10 cellular contexts compared by ENCODE assay signal in the genomic region with DNA sequence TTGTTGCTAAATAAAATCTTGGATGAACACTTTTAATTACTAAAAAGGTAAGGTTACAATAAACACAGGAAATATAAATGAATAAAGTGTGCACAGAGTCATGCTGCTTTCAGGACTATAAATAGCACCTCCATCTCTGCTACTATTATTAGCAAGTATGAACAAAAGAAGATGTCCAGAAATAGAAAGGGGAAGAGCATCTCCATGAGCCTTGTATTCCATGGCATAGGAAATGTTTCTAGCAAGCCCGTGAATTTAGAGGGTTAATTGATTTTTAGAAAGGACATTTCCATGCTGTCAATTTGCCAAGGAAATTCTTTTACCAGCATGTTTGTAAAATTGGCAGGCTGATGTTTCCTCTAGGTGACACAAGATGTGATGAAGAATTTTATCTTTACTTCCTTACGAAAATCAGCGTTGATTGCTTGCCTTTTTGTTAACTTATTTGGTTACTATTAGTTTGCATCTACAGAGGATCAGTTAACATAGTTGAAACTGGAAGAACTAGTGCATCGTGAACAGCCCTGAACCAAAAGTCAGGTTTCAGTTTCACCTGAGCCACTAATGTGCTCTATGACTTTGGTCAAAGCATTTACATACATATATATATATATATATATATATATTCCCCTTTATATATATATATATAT. TPM values are rescaled to one million over a fixed set of nuclear protein-coding genes. Genes with fewer than 3 reads are reported as not detected.
DNase-seq lines count a peak whose midpoint lies in the region; ATAC-seq, FAIRE-seq and TF ChIP-seq lines count a peak whose summit lies in the region.
"Had no signal": no experiment of that assay in that cellular context is flagged by ENCODE, and none has a peak within 500 bp of the region (broad histone marks: within the 10 kb centered on the region; RNA-seq: fewer than 3 reads in every experiment).

No MANE protein-coding gene starts in this region.

- no peak for TF ChIP-seq CTCF in GM12878 (IDR thresholded peaks at IDR 0.05 in 2 of 3, conservative IDR thresholded peaks at IDR 0.05 in 1 of 3; ENCODE audit: control insufficient read depth in 2 of 3, extremely low read depth in 1 of 3, insufficient read depth in 1 of 3, low read depth in 3 of 3, low read length in 3 of 3)
- TF ChIP-seq CTCF in breast epithelium (IDR thresholded peaks at IDR 0.05), result no peak

- no peaks in the 10 kb centered on the region for H3K9me3 ChIP-seq in GM12878 (replicated peaks; ENCODE audit: control insufficient read depth, insufficient read depth, low read length)
- no peaks in the 10 kb centered on the region for H3K9me3 ChIP-seq in breast epithelium

- peaks cover 29% of the 10 kb centered on the region for H3K27me3 Mint-ChIP-seq in activated naive CD4-positive, alpha-beta T cell treated with anti-CD3 and anti-CD28 coated beads, Interleukin-2, amount 10 ng/mL, durations not matched to agents 7 days and 5 days

- H3K4me3 Mint-ChIP-seq in activated naive CD4-positive, alpha-beta T cell treated with anti-CD3 and anti-CD28 coated beads, Interleukin-2, amount 10 ng/mL, durations not matched to agents 7 days and 5 days, result no peak overlapping the region
- H3K4me3 Mint-ChIP-seq: stimulated activated naive CD8-positive, alpha-beta T cell treated with anti-CD3 and anti-CD28 coated beads, Interleukin-15, Interleukin-2, amounts not matched to agents 100 ng/mL and 50 ng/mL, for 24 hours; T-cell had no signal

- DNase-seq in GM12878 (ENCODE audit: low read depth, low spot score) (peak; percentile 4), breast epithelium (ENCODE audit: low spot score in 2 of 2) (no peak), cerebellar cortex (ENCODE audit: low spot score) (no peak), SIG-M5 (lab: John Stamatoyannopoulos, UW) (no peak)
- DNase-seq in activated naive CD4-positive, alpha-beta T cell treated with anti-CD3 and anti-CD28 coated beads, Interleukin-2, amount 10 ng/mL, durations not matched to agents 7 days and 5 days, result no peak
- DNase-seq: T-cell had no signal

- H3K36me3 ChIP-seq in GM12878 (ENCODE audit: control insufficient read depth in 2 of 2, insufficient read depth in 2 of 2, low read length in 1 of 2) (no peaks in the 10 kb centered on the region), breast epithelium (no peaks in the 10 kb centered on the region)

- no peaks in the 10 kb centered on the region for H4K20me1 ChIP-seq in GM12878 (ENCODE audit: control insufficient read depth, insufficient read depth)

- FAIRE-seq in GM12878 (lab: Jason Lieb, UNC), result no peak

- H3K79me2 ChIP-seq in GM12878 (ENCODE audit: control insufficient read depth, insufficient read depth, low read length), result no peaks in the 10 kb centered on the region

- SMC1A ChIA-PET in GM12878 (lab: Charles Lee; ENCODE audit: uncharacterized antibody, unreplicated experiment), result interaction anchor here (1.3 kb wide), 1 partner anchor 25 kb away, joined by 3 read pairs; no protein-coding TSS in a partner anchor

- RAD21 ChIA-PET in GM12878 (lab: Charles Lee; ENCODE audit: unreplicated experiment), result no interaction called here

- H3K27ac Mint-ChIP-seq in activated naive CD4-positive, alpha-beta T cell treated with anti-CD3 and anti-CD28 coated beads, Interleukin-2, amount 10 ng/mL, durations not matched to agents 7 days and 5 days, result no peak overlapping the region
- H3K27ac Mint-ChIP-seq: stimulated activated naive CD8-positive, alpha-beta T cell treated with anti-CD3 and anti-CD28 coated beads, Interleukin-15, Interleukin-2, amounts not matched to agents 100 ng/mL and 50 ng/mL, for 24 hours; T-cell had no signal

- no peak overlapping the region for H2AFZ ChIP-seq in GM12878 (ENCODE audit: control insufficient read depth, low read depth, low read length)

- 0% methylated on average over 4 of the region's 4 CpGs for WGBS in GM12878 (ENCODE audit: insufficient coverage, insufficient replicate concordance, low lambda C conversion rate, missing lambda C conversion rate)

- no peaks in the 10 kb centered on the region for H3K9me3 Mint-ChIP-seq in activated naive CD4-positive, alpha-beta T cell treated with anti-CD3 and anti-CD28 coated beads, Interleukin-2, amount 10 ng/mL, durations not matched to agents 7 days and 5 days
- H3K9me3 Mint-ChIP-seq: stimulated activated naive CD8-positive, alpha-beta T cell treated with anti-CD3 and anti-CD28 coated beads, Interleukin-15, Interleukin-2, amounts not matched to agents 100 ng/mL and 50 ng/mL, for 24 hours; T-cell had no signal

- peak overlapping the region; percentile 33 for H3K4me3 ChIP-seq in GM12878
- no peak overlapping the region for H3K4me3 ChIP-seq in breast epithelium

- CTCF ChIA-PET in GM12878 (lab: Yijun Ruan, JAX), result no interaction called here
- CTCF ChIA-PET in activated naive CD4-positive, alpha-beta T cell treated with anti-CD3 and anti-CD28 coated beads, Interleukin-2, amount 10 ng/mL, durations not matched to agents 7 days and 5 days (lab: Charles Lee), result no interaction called here

- no peak overlapping the region for H3K9ac ChIP-seq in GM12878 (ENCODE audit: control insufficient read depth, insufficient read depth, low read length)

- POLR2A ChIA-PET in GM12878 (lab: Charles Lee), result no interaction called here

- no peaks in the 10 kb centered on the region for H3K36me3 Mint-ChIP-seq in activated naive CD4-positive, alpha-beta T cell treated with anti-CD3 and anti-CD28 coated beads, Interleukin-2, amount 10 ng/mL, durations not matched to agents 7 days and 5 days
- H3K36me3 Mint-ChIP-seq: T-cell had no signal

- peaks cover 0 to 6% of the 10 kb centered on the region in 2 experiments; a peak in 2 of 4 replicates for H3K27me3 ChIP-seq in GM12878 (replicated peaks in 1 of 2; ENCODE audit: control insufficient read depth in 2 of 2, insufficient read depth in 2 of 2, low read length in 1 of 2)
- H3K27me3 ChIP-seq in breast epithelium, result peaks cover 0 to 8% of the 10 kb centered on the region in 2 donors

- no peak for TF ChIP-seq EP300 in GM12878 (IDR thresholded peaks at IDR 0.05; ENCODE audit: borderline replicate concordance in 1 of 2, control insufficient read depth in 1 of 2, low read depth in 2 of 2, low read length in 2 of 2)

- TF ChIP-seq RAD21 in GM12878 (IDR thresholded peaks at IDR 0.05; ENCODE audit: insufficient read depth, low read depth, low read length), result no peak

- H3K4me1 Mint-ChIP-seq in activated naive CD4-positive, alpha-beta T cell treated with anti-CD3 and anti-CD28 coated beads, Interleukin-2, amount 10 ng/mL, durations not matched to agents 7 days and 5 days, result peaks cover 2% of the 10 kb centered on the region

- in situ Hi-C loops in GM12878 (cut with MboI), result no loop called here

- intact Hi-C loops in GM12878 (cut with micrococcal nuclease; ENCODE audit: unreplicated experiment), result no loop called here
- intact Hi-C loops in breast epithelium (cut with DNase I; ENCODE audit: low total_unique reads), result no loop called here

- ATAC-seq in GM18520 (IDR thresholded peaks at IDR 0.05; ENCODE audit: unreplicated experiment) (peak; percentile 91), GM21447 (IDR thresholded peaks at IDR 0.05; ENCODE audit: unreplicated experiment) (peak; percentile 98), HG03060 (IDR thresholded peaks at IDR 0.05; ENCODE audit: low read depth, unreplicated experiment) (peak; percentile 60), GM12878 (peak; percentile 85)
- ATAC-seq: T-cell had no signal

- BruUV-seq in GM12878 (replicated peaks; lab: Mats Ljungman, UMichigan), result no TSS peak

- peak overlapping the region; percentile 60 for H3K4me2 ChIP-seq in GM12878 (ENCODE audit: control insufficient read depth, insufficient read depth)

- no peak overlapping the region for H3K27ac ChIP-seq in GM12878 (ENCODE audit: control insufficient read depth, insufficient read depth)
- no peak overlapping the region for H3K27ac ChIP-seq in breast epithelium

- H3K4me1 ChIP-seq in GM12878 (ENCODE audit: control insufficient read depth, insufficient read depth, low read length) (peaks cover 4% of the 10 kb centered on the region), breast epithelium (no peaks in the 10 kb centered on the region)

- TF ChIP-seq POLR2A in GM12878 (IDR thresholded peaks at IDR 0.05; ENCODE audit: low read depth, low read length) (no peak), breast epithelium (IDR thresholded peaks at IDR 0.05) (no peak)

TF ChIP-seq in GM12878, 131 proteins besides CTCF, POLR2A, EP300 and RAD21 (continues in another document):
- no peak for TF ChIP-seq MTA3 (IDR thresholded peaks at IDR 0.05; ENCODE audit: borderline replicate concordance, low read length)
- peak; percentile 67 for TF ChIP-seq ZNF24 (IDR thresholded peaks at IDR 0.05)
- TF ChIP-seq CBFB (IDR thresholded peaks at IDR 0.05; ENCODE audit: low read depth), result no peak
- TF ChIP-seq GATAD2B (conservative IDR thresholded peaks at IDR 0.05; ENCODE audit: low read depth), result no peak
- no peak for TF ChIP-seq PAX5 (IDR thresholded peaks at IDR 0.05; ENCODE audit: borderline replicate concordance, low read depth, low read length)
- TF ChIP-seq MEF2B (IDR thresholded peaks at IDR 0.05; ENCODE audit: partially characterized antibody, poor library complexity, severe bottlenecking), result peak; percentile 24
- TF ChIP-seq SMC3 (IDR thresholded peaks at IDR 0.05; ENCODE audit: borderline replicate concordance, low read length), result no peak

RNA-seq across cellular contexts. Expression of gene NR5A2, which starts 45.3 kb away (rescaled TPM):
- total RNA-seq in GM12878 (2013; cell fraction: nucleolus; rRNA removed), result 0.38 and 0.42 TPM in 2 replicates
- total RNA-seq in GM12878 (2014; rRNA removed) (0.22 and 0.23 TPM in 2 replicates), GM12878 (2014; rRNA removed; fragmentation: Illumina TruSeq; extraction: Trizol) (0.13 and 0.28 TPM in 2 replicates), GM12878 (2021) (0.21 and 0.26 TPM in 2 replicates), breast epithelium (1 to 10 TPM; 4.1 to 5.6 (median 4.9) TPM)
- 0.04 TPM for polyA plus RNA-seq in GM12878 (2011; ENCODE audit: low read depth)
- polyA plus RNA-seq in GM12878 (2011; rRNA removed) (0.60 and 0.82 TPM in 2 replicates), GM12878 (2014; fragmentation: Illumina TruSeq; extraction: Trizol) (0.15 and 0.27 TPM in 2 replicates), GM12878 (2014; fragmentation: Nextera tagmentation; extraction: Ambion mirVana) (under 1 TPM; 0.02 to 0.11 TPM), GM12878 (2014; rRNA removed) (0.10 and 0.27 TPM in 2 replicates), GM12878 (2016; fragmentation: Nextera tagmentation; extraction: Ambion mirVana) (under 1 TPM in 1 of 2 experiments, not detected in 1; 0.05 TPM)
- polyA plus RNA-seq in GM12878 (2011; cell fraction: cytosol; rRNA removed), result 0.12 and 0.19 TPM in 2 replicates
- polyA plus RNA-seq in GM12878 (2011; cell fraction: nucleus; rRNA removed), result 0.07 and 0.12 TPM in 2 replicates
- 0.08 TPM in 1 of 2 replicates, not detected in the other for polyA plus RNA-seq in GM12878 (2012)
- 0.26 and 0.37 TPM in 2 replicates for polyA minus RNA-seq in GM12878 (2011; rRNA and poly(A)+ RNA removed)
- 0.40 TPM in 1 of 2 replicates, not detected in the other for polyA minus RNA-seq in GM12878 (2011; cell fraction: cytosol; rRNA and poly(A)+ RNA removed)
- 0.19 and 0.24 TPM in 2 replicates for polyA minus RNA-seq in GM12878 (2011; cell fraction: nucleus; rRNA and poly(A)+ RNA removed)
